8 cellular contexts compared by ENCODE assay signal in the genomic region with DNA sequence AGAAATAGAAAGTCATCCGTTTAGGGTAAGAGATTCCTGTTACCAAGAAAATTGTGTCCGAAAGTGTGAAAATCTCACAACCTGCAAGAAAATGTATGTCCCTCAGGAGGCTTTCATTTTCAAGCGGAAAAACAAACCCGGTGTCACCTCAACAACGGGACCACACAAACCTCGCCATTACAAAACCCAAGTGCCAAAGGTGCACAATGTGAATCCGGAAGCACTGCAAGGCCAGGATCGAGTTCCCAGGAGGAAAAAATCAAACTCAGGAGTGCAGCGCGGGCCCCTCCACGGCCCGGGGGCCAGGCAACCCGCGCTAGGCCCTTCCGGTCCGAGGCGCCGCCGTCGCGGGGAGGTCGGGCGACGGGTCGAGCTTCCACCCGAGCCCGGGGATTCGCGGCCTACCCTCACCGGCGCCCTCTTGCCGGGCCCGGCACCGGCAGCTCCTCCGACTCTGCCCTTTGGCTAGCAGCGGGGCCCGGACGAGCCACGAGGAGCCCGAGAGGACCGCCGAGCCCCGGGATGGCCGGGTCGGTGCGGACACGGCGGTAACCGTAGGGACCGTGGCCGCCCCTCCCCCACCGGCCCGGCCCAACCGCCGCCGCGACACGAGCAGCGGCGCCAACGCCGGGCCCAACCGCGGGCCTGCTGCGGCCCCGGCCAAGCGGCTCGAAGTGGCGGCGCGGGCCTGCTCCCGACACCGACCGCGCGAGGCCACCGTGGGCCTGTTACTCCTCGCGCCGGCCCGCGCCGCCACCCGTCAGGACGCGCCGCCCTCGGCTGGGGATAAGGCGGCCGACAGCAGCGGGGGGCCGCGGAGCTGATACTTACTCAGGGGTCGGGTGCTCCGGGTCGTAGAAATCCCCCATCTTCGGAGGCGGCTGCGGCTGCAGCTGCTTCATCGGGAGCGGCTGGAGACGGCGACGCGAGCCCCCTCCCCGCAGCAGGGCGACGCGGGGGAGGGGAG. TPM values are rescaled to one million over a fixed set of nuclear protein-coding genes. Genes with fewer than 3 reads are reported as not detected.
DNase-seq lines count a peak whose midpoint lies in the region; ATAC-seq and TF ChIP-seq lines count a peak whose summit lies in the region.

No MANE protein-coding gene starts in this region.

- H2AFZ ChIP-seq in hepatocyte = peak overlapping the region; percentile 93

- DNase-seq in CD1c-positive myeloid dendritic cell (ENCODE audit: extremely low spot score) (peak; percentile 50), T-helper 17 cell (peak; percentile 29 to 43 (median 36)), ascending aorta (ENCODE audit: low spot score in 2 of 2) (peak in 1 of 2 donors; percentile 72), hepatocyte (ENCODE audit: low spot score) (peak; percentile 75), retinal pigment epithelial cell (ENCODE audit: low read depth) (no peak), aorta (peak; percentile 56 to 85)

- ATAC-seq in GM19438 (IDR thresholded peaks at IDR 0.05; ENCODE audit: low read depth, unreplicated experiment) (peak; percentile 28), HG03571 (IDR thresholded peaks at IDR 0.05; ENCODE audit: unreplicated experiment) (peak; percentile 27), T-helper 17 cell (peak; percentile 30), aorta (ENCODE audit: low FRiP score) (peak; percentile 64)

- intact Hi-C loops in ascending aorta (cut with DNase I) = loop anchor here (2.0 to 10.0 kb wide), 3 partner anchors 151 to 621 kb away; a partner anchor contains a TSS
- intact Hi-C loops in aorta (cut with DNase I) = loop anchor here in 1 of 2 donors (10.0 kb wide), 2 partner anchors 69 to 229 kb away; no protein-coding TSS in a partner anchor

- H3K79me2 ChIP-seq in hepatocyte = peaks cover 83% of the 10 kb centered on the region

- H3K9me3 ChIP-seq in T-helper 17 cell (ENCODE audit: control insufficient read depth, low read length, poor library complexity, severe bottlenecking) (no peaks in the 10 kb centered on the region), ascending aorta (no peaks in the 10 kb centered on the region), hepatocyte (ENCODE audit: low read depth) (no peaks in the 10 kb centered on the region), aorta (ENCODE audit: control insufficient read depth, low read length) (no peaks in the 10 kb centered on the region)

- H3K27me3 ChIP-seq in ascending aorta = no peaks in the 10 kb centered on the region
- no peaks in the 10 kb centered on the region for H3K27me3 ChIP-seq in hepatocyte
- H3K27me3 ChIP-seq in aorta (ENCODE audit: control insufficient read depth in 1 of 2, insufficient read depth in 2 of 2, low read length in 1 of 2) = no peaks in the 10 kb centered on the region

- H3K27me3 Mint-ChIP-seq in T-helper 17 cell = no peaks in the 10 kb centered on the region

- no peaks in the 10 kb centered on the region for H3K9me2 ChIP-seq in hepatocyte (replicated peaks; ENCODE audit: insufficient read depth)

- H3K4me3 ChIP-seq in ascending aorta = peak overlapping the region; percentile 97 to 98
- peak overlapping the region; percentile 100 for H3K4me3 ChIP-seq in hepatocyte
- H3K4me3 ChIP-seq in retinal pigment epithelial cell (ENCODE audit: low read length) = peak overlapping the region; percentile 82
- peak overlapping the region; percentile 94 to 97 for H3K4me3 ChIP-seq in aorta (ENCODE audit: low read length in 2 of 2)

- H3K4me1 ChIP-seq in ascending aorta = peaks cover 3 to 45% of the 10 kb centered on the region in 2 donors
- peaks cover 34% of the 10 kb centered on the region for H3K4me1 ChIP-seq in hepatocyte (ENCODE audit: insufficient read depth)
- H3K4me1 ChIP-seq in aorta (ENCODE audit: control insufficient read depth in 1 of 2, insufficient read depth in 2 of 2, low read length in 2 of 2) = peaks cover 0 to 19% of the 10 kb centered on the region in 2 donors

- H3K27ac Mint-ChIP-seq in T-helper 17 cell = peak overlapping the region; percentile 98

- peaks cover 46% of the 10 kb centered on the region for H4K20me1 ChIP-seq in hepatocyte (ENCODE audit: insufficient read depth, poor library complexity, severe bottlenecking)

- H3K36me3 ChIP-seq in ascending aorta (no peaks in the 10 kb centered on the region), hepatocyte (replicated peaks; ENCODE audit: insufficient read depth, low read depth) (no peaks in the 10 kb centered on the region), aorta (ENCODE audit: control insufficient read depth in 1 of 2, insufficient read depth in 2 of 2, low read length in 1 of 2) (no peaks in the 10 kb centered on the region)

- peak overlapping the region; percentile 80 for H3K4me2 ChIP-seq in hepatocyte

- H3K4me1 Mint-ChIP-seq in T-helper 17 cell = peaks cover 45% of the 10 kb centered on the region

- peaks cover 6% of the 10 kb centered on the region for H3K36me3 Mint-ChIP-seq in T-helper 17 cell (ENCODE audit: low read depth)

- TF ChIP-seq CTCF in ascending aorta (IDR thresholded peaks at IDR 0.05) (no peak), hepatocyte (IDR thresholded peaks at IDR 0.05; ENCODE audit: poor library complexity) (no peak), retinal pigment epithelial cell (conservative IDR thresholded peaks at IDR 0.05; ENCODE audit: low read depth, low read length) (no peak)

- WGBS in hepatocyte (ENCODE audit: low lambda C conversion rate, missing lambda C conversion rate) = 1% methylated on average over 60 of the region's 109 CpGs
- 0 to 1% methylated on average over 62 to 109 of the region's 109 CpGs for WGBS in aorta, 2 donors

- H3K4me3 Mint-ChIP-seq in T-helper 17 cell = peak overlapping the region; percentile 97

- H3K27ac ChIP-seq in ascending aorta = peak overlapping the region; percentile 94 to 97
- peak overlapping the region; percentile 99 for H3K27ac ChIP-seq in hepatocyte
- peak overlapping the region; percentile 62 to 87 for H3K27ac ChIP-seq in aorta (ENCODE audit: low read depth in 1 of 2, low read length in 2 of 2)

RNA-seq across cellular contexts. Expression of a gene that starts 0.6 kb away (rescaled TPM):
- 10 to 100 TPM; 76.1 to 86.9 TPM for total RNA-seq in T-helper 17 cell
- total RNA-seq in ascending aorta = 21.0 TPM
- 34.4 and 37.8 TPM in 2 replicates for total RNA-seq in hepatocyte
- 11.4 and 11.9 TPM in 2 replicates for polyA plus RNA-seq in hepatocyte
- 10 to 100 TPM; 51.8 to 62.5 TPM for total RNA-seq in aorta
- 10 to 100 TPM; 12.9 to 15.1 TPM for polyA plus RNA-seq in aorta
